In the genomic region with DNA sequence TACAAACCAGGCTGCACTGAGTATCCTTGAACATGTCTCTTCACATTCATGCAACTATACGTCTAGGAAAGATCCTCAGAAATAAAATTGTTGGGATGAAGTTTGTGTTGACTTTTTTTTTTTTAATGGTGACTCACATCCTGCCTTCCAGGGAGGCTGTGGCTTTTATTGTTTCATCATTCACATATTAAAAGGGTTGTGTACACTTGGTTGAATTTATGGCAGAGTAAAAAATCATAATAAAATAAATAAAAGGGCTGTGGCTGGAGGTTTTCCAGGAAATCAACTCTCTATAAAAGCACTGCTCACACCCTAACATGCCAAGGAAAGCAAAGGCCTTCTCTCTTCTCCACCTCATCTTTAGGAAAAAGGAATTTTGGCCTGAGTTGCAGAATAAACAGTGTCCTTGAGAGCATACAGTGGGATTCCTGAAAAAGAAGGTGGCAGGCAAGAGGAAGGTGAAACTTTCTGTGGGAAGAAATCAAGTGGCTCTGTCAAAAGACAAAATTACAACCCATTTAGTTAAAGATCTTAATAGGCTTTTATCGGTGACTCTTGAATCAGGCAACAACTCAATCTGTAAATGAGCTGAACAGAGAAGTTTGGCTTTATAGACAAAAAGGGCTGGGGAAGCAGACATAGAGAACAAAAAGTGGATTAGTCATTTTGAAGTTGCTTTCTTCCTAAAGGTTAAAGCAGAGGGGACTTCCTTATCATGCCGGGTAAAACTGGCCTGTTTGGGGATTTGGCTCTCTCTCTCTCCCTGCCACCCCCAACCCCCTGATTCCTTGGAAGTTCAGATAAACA, we compare ENCODE assay signal across 8 cellular contexts. TPM values are rescaled to one million over a fixed set of nuclear protein-coding genes. Genes with fewer than 3 reads are reported as not detected.
DNase-seq lines count a peak whose midpoint lies in the region; ATAC-seq and TF ChIP-seq lines count a peak whose summit lies in the region.

No MANE protein-coding gene starts in this region.

- peak; percentile 94 for ATAC-seq in PC-3
- ATAC-seq in GM21737 (IDR thresholded peaks at IDR 0.05; ENCODE audit: unreplicated experiment): no peak
- ATAC-seq in HG02610 (IDR thresholded peaks at IDR 0.05; ENCODE audit: unreplicated experiment): no peak

- WGBS in esophagus muscularis mucosa: 29% methylated on average over 3 of the region's 3 CpGs

- no peaks in the 10 kb centered on the region for H3K79me2 ChIP-seq in PC-3 (ENCODE audit: low read length)

- TF ChIP-seq EP300 in esophagus muscularis mucosa (IDR thresholded peaks at IDR 0.05): no peak

- DNase-seq in EH (ENCODE audit: low read depth): peak; percentile 94
- peak; percentile 91 for DNase-seq in PC-3
- no peak for DNase-seq in esophagus muscularis mucosa (ENCODE audit: extremely low spot score)
- DNase-seq in pulmonary artery endothelial cell (ENCODE audit: low read depth, low spot score): peak; percentile 65
- DNase-seq in coronary artery (ENCODE audit: low spot score): no peak
- DNase-seq in NCI-H2171 (lab: John Stamatoyannopoulos, UW): no peak

- intact Hi-C loops in PC-3 (cut with micrococcal nuclease) (loop anchor here (1.0 to 10.0 kb wide), 6 partner anchors 27 to 475 kb away; a partner anchor contains a TSS), esophagus muscularis mucosa (cut with DNase I) (loop anchor here (5.0 to 10.0 kb wide), 4 partner anchors 78 to 475 kb away; no protein-coding TSS in a partner anchor)

- H3K9me2 ChIP-seq in PC-3 (replicated peaks; ENCODE audit: low read length): no peaks in the 10 kb centered on the region

- no peak overlapping the region for H3K9ac ChIP-seq in PC-3 (ENCODE audit: low read length)

- H3K9me3 ChIP-seq in PC-3 (ENCODE audit: low read length): no peaks in the 10 kb centered on the region
- no peaks in the 10 kb centered on the region for H3K9me3 ChIP-seq in esophagus muscularis mucosa

- H3K4me3 ChIP-seq in PC-3 (ENCODE audit: low read length): no peak overlapping the region
- no peak overlapping the region for H3K4me3 ChIP-seq in esophagus muscularis mucosa
- no peak overlapping the region for H3K4me3 ChIP-seq in coronary artery

- H3F3A ChIP-seq in PC-3 (ENCODE audit: low read length, unreplicated experiment): no peaks in the 10 kb centered on the region

- H3K27me3 ChIP-seq in PC-3 (ENCODE audit: low read length) (no peaks in the 10 kb centered on the region), esophagus muscularis mucosa (no peaks in the 10 kb centered on the region)

- peak overlapping the region; percentile 59 for H3K4me2 ChIP-seq in PC-3 (ENCODE audit: low read length)

- no peaks in the 10 kb centered on the region for H3K36me3 ChIP-seq in PC-3 (ENCODE audit: low read depth, low read length)
- H3K36me3 ChIP-seq in esophagus muscularis mucosa: no peaks in the 10 kb centered on the region

- POLR2A ChIA-PET in PC-3 (lab: Charles Lee; ENCODE audit: unreplicated experiment): no interaction called here

- CTCF ChIA-PET in PC-3 (lab: Charles Lee): no interaction called here

- H3K4me1 ChIP-seq in PC-3 (ENCODE audit: insufficient read depth, low read length) (peaks cover 24% of the 10 kb centered on the region), esophagus muscularis mucosa (peaks cover 15 to 25% (median 19%) of the 10 kb centered on the region in 4 donors)

- no TSS peak for BruUV-seq in PC-3 (replicated peaks; lab: Mats Ljungman, UMichigan)

- H3K27ac ChIP-seq in PC-3 (ENCODE audit: low read length) (peak overlapping the region; percentile 49), esophagus muscularis mucosa (replicated peaks in 1 of 4) (peak overlapping the region in 3 of 4 donors; percentile 20 to 39 (median 25)), coronary artery (no peak overlapping the region)

- H2AFZ ChIP-seq in PC-3 (ENCODE audit: low read length): no peak overlapping the region

- H4K20me1 ChIP-seq in PC-3 (ENCODE audit: low read length): no peaks in the 10 kb centered on the region

- TF ChIP-seq CTCF in PC-3 (conservative IDR thresholded peaks at IDR 0.05; ENCODE audit: low read depth, low read length) (no peak), esophagus muscularis mucosa (IDR thresholded peaks at IDR 0.05) (no peak), coronary artery (IDR thresholded peaks at IDR 0.05) (no peak)

- no peak for TF ChIP-seq POLR2A in esophagus muscularis mucosa (IDR thresholded peaks at IDR 0.05; ENCODE audit: low read depth)

RNA-seq across cellular contexts. Expression of a gene that starts 41.6 kb away (rescaled TPM):
- total RNA-seq in PC-3 (2014; rRNA removed) (3.7 and 4.6 TPM in 2 replicates), esophagus muscularis mucosa (10 to 100 TPM; 24.7 to 42.8 (median 39.0) TPM), pulmonary artery endothelial cell (19.0 and 19.9 TPM in 2 replicates)

Comparison
In these comparisons a context has a peak if more than half of its experiments do, and no peak if none do; other contexts are left out.
1. DNase-seq: peak in EH (single experiment), PC-3 (single experiment) and pulmonary artery endothelial cell (single experiment); none in esophagus muscularis mucosa (single experiment), coronary artery (single experiment) and NCI-H2171 (single experiment).
2. H3K27ac ChIP-seq: peak in PC-3 (single experiment) and esophagus muscularis mucosa (3 of 4); none in coronary artery (0 of 2).